ENCODE assay signal across 8 cellular contexts in genomic region chr1:205711105-205712048, GRCh38. TPM values are rescaled to one million over a fixed set of nuclear protein-coding genes. Genes with fewer than 3 reads are reported as not detected.
DNase-seq lines count a peak whose midpoint lies in the region; ATAC-seq and TF ChIP-seq lines count a peak whose summit lies in the region.

No MANE protein-coding gene starts in this region.

- H3K27ac ChIP-seq in fibroblast of lung (ENCODE audit: insufficient read depth, low read length) (peak overlapping the region; percentile 34), suprapubic skin (no peak overlapping the region)

- no peaks in the 10 kb centered on the region for H3K9me3 Mint-ChIP-seq in nephron progenitor cell

- H3K4me1 ChIP-seq in fibroblast of lung (ENCODE audit: control insufficient read depth, extremely low read depth, insufficient read depth, low read length) (peaks cover 2% of the 10 kb centered on the region), suprapubic skin (peaks cover 6% of the 10 kb centered on the region)

- TF ChIP-seq EP300 in suprapubic skin (IDR thresholded peaks at IDR 0.05) = no peak

- H3K36me3 ChIP-seq in fibroblast of lung (ENCODE audit: control insufficient read depth, insufficient read depth, low read length) = peaks cover 4% of the 10 kb centered on the region
- H3K36me3 ChIP-seq in suprapubic skin = peaks cover 14% of the 10 kb centered on the region

- H3K36me3 Mint-ChIP-seq in nephron progenitor cell (ENCODE audit: low read depth) = peaks cover 20% of the 10 kb centered on the region

- H3K4me3 Mint-ChIP-seq in nephron progenitor cell = no peak overlapping the region

- H3K4me3 ChIP-seq in fibroblast of lung (replicated peaks in 1 of 4; ENCODE audit: control extremely low read depth in 1 of 4, insufficient read depth in 1 of 4, low read depth in 3 of 4, low read length in 4 of 4) = no peak overlapping the region
- H3K4me3 ChIP-seq in suprapubic skin = no peak overlapping the region

- peak; percentile 65 for DNase-seq in GM10266 (ENCODE audit: extremely low spot score)
- peak in 62 of 76 experiments; percentile 10 to 83 (median 61) for DNase-seq in HUDEP-2 (lab: John Stamatoyannopoulos, UW; ENCODE audit: unreplicated experiment in 76 of 76)
- peak; percentile 84 for DNase-seq in NOMO-1 treated with DMSO at 0.1 percent for 48 hours (lab: John Stamatoyannopoulos, UW; ENCODE audit: unreplicated experiment)
- peak; percentile 71 for DNase-seq in activated T-cell treated with anti-CD3 and anti-CD28 coated beads for 4 hours
- DNase-seq in fibroblast of lung (ENCODE audit: low read depth in 2 of 2) = peak; percentile 74 to 88
- peak; percentile 72 for DNase-seq in nephron progenitor cell
- no peak for DNase-seq in suprapubic skin (ENCODE audit: low spot score in 2 of 2)

- H3K27me3 Mint-ChIP-seq in nephron progenitor cell (ENCODE audit: low read depth, poor library complexity) = no peaks in the 10 kb centered on the region

- H3K9me3 ChIP-seq in fibroblast of lung (ENCODE audit: control insufficient read depth, insufficient read depth, low read depth, low read length) = no peaks in the 10 kb centered on the region
- H3K9me3 ChIP-seq in suprapubic skin = no peaks in the 10 kb centered on the region

- TF ChIP-seq POLR2A in suprapubic skin (IDR thresholded peaks at IDR 0.05) = no peak

- no peak overlapping the region for H2AFZ ChIP-seq in fibroblast of lung (ENCODE audit: low read length)

- H3K27ac Mint-ChIP-seq in nephron progenitor cell = peak overlapping the region; percentile 12

- no peak for ATAC-seq in GM21717 (IDR thresholded peaks at IDR 0.05; ENCODE audit: unreplicated experiment)

- H3K4me2 ChIP-seq in fibroblast of lung (ENCODE audit: extremely low read depth, insufficient read depth, low read length) = no peak overlapping the region

- H3K4me1 Mint-ChIP-seq in nephron progenitor cell = peaks cover 11% of the 10 kb centered on the region

- H3K79me2 ChIP-seq in fibroblast of lung (ENCODE audit: control insufficient read depth, insufficient read depth, low read length) = peaks cover 2% of the 10 kb centered on the region

- TF ChIP-seq CTCF in GM10266 (IDR thresholded peaks at IDR 0.05; ENCODE audit: control insufficient read depth, insufficient read depth, low read depth, missing control alignments) (peak; percentile 87), fibroblast of lung (conservative IDR thresholded peaks at IDR 0.05 in 1 of 2, IDR thresholded peaks at IDR 0.05 in 1 of 2; ENCODE audit: low read depth in 1 of 2, low read length in 2 of 2) (peak; percentile 84 to 93), nephron progenitor cell (IDR thresholded peaks at IDR 0.05) (peak; percentile 92), suprapubic skin (IDR thresholded peaks at IDR 0.05) (peak; percentile 75 to 79)

- H4K20me1 ChIP-seq in fibroblast of lung (ENCODE audit: control insufficient read depth, extremely low read depth, insufficient read depth, low read length) = no peaks in the 10 kb centered on the region

- no peaks in the 10 kb centered on the region for H3K27me3 ChIP-seq in fibroblast of lung (ENCODE audit: control insufficient read depth, insufficient read depth, low read length)
- no peaks in the 10 kb centered on the region for H3K27me3 ChIP-seq in suprapubic skin

- H3K9ac ChIP-seq in fibroblast of lung (ENCODE audit: insufficient read depth, low read length) = no peak overlapping the region

- 44% methylated on average over 8 of the region's 8 CpGs for WGBS in suprapubic skin

RNA-seq across cellular contexts. Expression of gene SLC45A3, which starts 31.1 kb away (rescaled TPM):
- total RNA-seq in fibroblast of lung (1.5 and 2.3 TPM in 2 replicates), suprapubic skin (1 to 10 TPM; 1.4 to 3.3 (median 2.2) TPM)
- 0.90 and 1.1 TPM in 2 replicates for polyA plus RNA-seq in fibroblast of lung
- 0.82 and 1.1 TPM in 2 replicates for polyA plus RNA-seq in fibroblast of lung (2012)
- 0.33 and 2.0 TPM in 2 replicates for polyA minus RNA-seq in fibroblast of lung (ENCODE audit: low replicate concordance)

RNA-seq across cellular contexts. Expression of gene NUCKS1, which starts 38.6 kb away (rescaled TPM):
- total RNA-seq in fibroblast of lung (98.1 and 113 TPM in 2 replicates), suprapubic skin (10 to 100 TPM; 48.7 to 73.0 (median 60.3) TPM)
- 113 and 137 TPM in 2 replicates for polyA plus RNA-seq in fibroblast of lung
- 94.8 and 107 TPM in 2 replicates for polyA plus RNA-seq in fibroblast of lung (2012)
- polyA minus RNA-seq in fibroblast of lung (ENCODE audit: low replicate concordance) = 62.8 and 66.3 TPM in 2 replicates

Comparison
In these comparisons a context has a peak if more than half of its experiments do, and no peak if none do; other contexts are left out.
1. DNase-seq: peak in GM10266 (single experiment), HUDEP-2 (62 of 76), NOMO-1 treated with DMSO at 0.1 percent for 48 hours (single experiment), activated T-cell treated with anti-CD3 and anti-CD28 coated beads for 4 hours (single experiment), fibroblast of lung (2 of 2) and nephron progenitor cell (single experiment); none in suprapubic skin (0 of 2).
2. Peak in every context shown above with its lines, with median percentiles within 50 percentile points of each other: CTCF ChIP-seq.